Comparison of ENCODE assay signal across 8 cellular contexts in the genomic region with DNA sequence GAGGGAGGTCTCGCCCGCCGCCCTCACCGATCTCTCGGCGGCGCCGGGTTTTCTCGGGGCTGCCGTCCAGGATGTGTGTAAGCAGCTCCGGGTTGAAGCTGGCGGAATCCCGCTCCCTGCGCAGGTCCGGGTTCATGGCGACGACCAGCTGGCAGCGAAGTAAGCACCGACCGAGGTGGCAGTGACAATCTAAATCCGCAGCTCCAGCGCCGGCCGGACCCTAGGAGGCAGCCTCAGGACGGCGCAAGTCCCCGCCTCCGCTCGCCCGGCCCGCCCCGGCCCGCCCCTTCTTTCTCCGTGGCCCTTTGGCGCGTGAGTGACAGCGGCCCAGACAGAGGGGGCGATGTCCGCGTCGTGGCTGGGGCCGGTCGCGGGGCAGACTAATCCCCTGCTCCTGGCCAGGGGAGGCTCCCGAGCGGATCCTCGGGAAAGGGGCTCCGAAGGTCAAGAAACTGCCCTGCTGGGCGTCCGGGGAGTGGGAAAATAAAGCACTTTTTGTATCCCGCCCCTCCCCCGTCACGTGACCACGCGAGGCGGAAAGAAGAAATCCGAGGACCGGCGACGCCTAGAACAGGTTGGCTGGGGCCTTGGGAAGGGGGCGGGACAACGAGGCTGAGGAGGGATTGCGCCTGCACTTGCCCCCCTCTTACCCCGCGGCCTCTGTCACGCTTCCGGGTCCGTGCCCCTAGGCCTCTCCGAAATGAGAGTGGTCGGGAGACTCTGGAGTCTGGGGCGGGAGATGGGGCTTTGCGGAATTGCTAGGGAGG. TPM values are rescaled to one million over a fixed set of nuclear protein-coding genes. Genes with fewer than 3 reads are reported as not detected.
DNase-seq lines count a peak whose midpoint lies in the region; ATAC-seq and TF ChIP-seq lines count a peak whose summit lies in the region.

Gene ACOX1, minus strand, starts transcription at position 229 of the 767 bp plus-strand sequence. Its CDS starts 93 bp downstream, at position 136.
A gene with protein sequence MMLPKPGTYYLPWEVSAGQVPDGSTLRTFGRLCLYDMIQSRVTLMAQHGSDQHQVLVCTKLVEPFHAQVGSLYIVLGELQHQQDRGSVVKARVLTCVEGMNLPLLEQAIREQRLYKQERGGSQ (plus strand): TSS at position 303 of the 767 bp plus-strand sequence. CDS start 6,953 bp downstream, outside the sequence.

- peaks cover 14% of the 10 kb centered on the region for H3K36me3 Mint-ChIP-seq in WTC11

- DNase-seq in AG08395 (ENCODE audit: low spot score): peak; percentile 94
- DNase-seq in NCI-H226: peak; percentile 94
- DNase-seq in WTC11 (ENCODE audit: low spot score): peak; percentile 96
- peak; percentile 97 to 98 for DNase-seq in cardiac fibroblast (ENCODE audit: low read depth in 2 of 2)
- DNase-seq in iPS-NIHi7 (ENCODE audit: extremely low spot score): peak; percentile 92
- DNase-seq in smooth muscle cell of the brain vasculature (ENCODE audit: low read depth, low spot score): peak; percentile 94

- no peaks in the 10 kb centered on the region for H3K27me3 Mint-ChIP-seq in WTC11 (ENCODE audit: low read depth)

- peaks cover 63% of the 10 kb centered on the region for H3K4me1 Mint-ChIP-seq in WTC11

- ATAC-seq in GM18907 (IDR thresholded peaks at IDR 0.05; ENCODE audit: unreplicated experiment) (peak; percentile 89), HG03159 (IDR thresholded peaks at IDR 0.05; ENCODE audit: unreplicated experiment) (peak; percentile 86), WTC11 (peak; percentile 91)

- CTCF ChIA-PET in WTC11 (lab: Charles Lee): interaction anchor here (0.6 to 1.7 kb wide), 14 partner anchors 21 to 301 kb away, joined by 3 to 10 read pairs (median 4); partner anchors contain the start of genes CDK3, FBF1 and WBP2

- peak within 1 kb of the TSS; percentile 97 for H3K4me3 Mint-ChIP-seq in WTC11

- H3K9me3 Mint-ChIP-seq in WTC11: no peaks in the 10 kb centered on the region

- H3K27ac Mint-ChIP-seq in WTC11: peak within 1 kb of the TSS; percentile 100

- no peak for TF ChIP-seq CTCF in WTC11 (IDR thresholded peaks at IDR 0.05)
- TF ChIP-seq CTCF in cardiac fibroblast (IDR thresholded peaks at IDR 0.05; ENCODE audit: low read depth, low read length): peak; percentile 2

- POLR2A ChIA-PET in WTC11 (lab: Charles Lee): interaction anchor here (0.6 to 1.0 kb wide), 5 partner anchors 21 to 102 kb away, joined by 3 to 6 read pairs (median 3); partner anchors contain the start of genes GALR2 and TRIM65

- H3K4me3 ChIP-seq in cardiac fibroblast (replicated peaks in 1 of 2; ENCODE audit: low read depth in 2 of 2, low read length in 2 of 2): peak within 1 kb of the TSS; percentile 82 to 89

TF ChIP-seq in WTC11, 78 proteins besides CTCF, POLR2A, EP300 and RAD21 (continues in another document):
- no peak for TF ChIP-seq NR1H2 (CRISPR knock-in tag; IDR thresholded peaks at IDR 0.05)
- TF ChIP-seq FOXK1 (CRISPR knock-in tag; IDR thresholded peaks at IDR 0.05): peak; percentile 58; the same call in 1 of the 2 replicates
- no peak for TF ChIP-seq ZNF396 (CRISPR knock-in tag; IDR thresholded peaks at IDR 0.05; ENCODE audit: borderline replicate concordance)
- TF ChIP-seq, protein P1, sequence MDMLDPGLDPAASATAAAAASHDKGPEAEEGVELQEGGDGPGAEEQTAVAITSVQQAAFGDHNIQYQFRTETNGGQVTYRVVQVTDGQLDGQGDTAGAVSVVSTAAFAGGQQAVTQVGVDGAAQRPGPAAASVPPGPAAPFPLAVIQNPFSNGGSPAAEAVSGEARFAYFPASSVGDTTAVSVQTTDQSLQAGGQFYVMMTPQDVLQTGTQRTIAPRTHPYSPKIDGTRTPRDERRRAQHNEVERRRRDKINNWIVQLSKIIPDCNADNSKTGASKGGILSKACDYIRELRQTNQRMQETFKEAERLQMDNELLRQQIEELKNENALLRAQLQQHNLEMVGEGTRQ (CRISPR knock-in tag; IDR thresholded peaks at IDR 0.05): peak; percentile 98
- TF ChIP-seq JAZF1 (CRISPR knock-in tag; IDR thresholded peaks at IDR 0.05): no peak
- no peak for TF ChIP-seq EMX1 (CRISPR knock-in tag; IDR thresholded peaks at IDR 0.05)
- no peak for TF ChIP-seq ZBTB43 (CRISPR knock-in tag; IDR thresholded peaks at IDR 0.05)
- TF ChIP-seq SMAD4 (CRISPR knock-in tag; IDR thresholded peaks at IDR 0.05): no peak
- TF ChIP-seq ATF6 (CRISPR knock-in tag; IDR thresholded peaks at IDR 0.05): no peak
- TF ChIP-seq ZNF671 (CRISPR knock-in tag; IDR thresholded peaks at IDR 0.05): no peak
- no peak for TF ChIP-seq ZNF532 (CRISPR knock-in tag; IDR thresholded peaks at IDR 0.05; ENCODE audit: borderline replicate concordance)
- TF ChIP-seq, protein P2, sequence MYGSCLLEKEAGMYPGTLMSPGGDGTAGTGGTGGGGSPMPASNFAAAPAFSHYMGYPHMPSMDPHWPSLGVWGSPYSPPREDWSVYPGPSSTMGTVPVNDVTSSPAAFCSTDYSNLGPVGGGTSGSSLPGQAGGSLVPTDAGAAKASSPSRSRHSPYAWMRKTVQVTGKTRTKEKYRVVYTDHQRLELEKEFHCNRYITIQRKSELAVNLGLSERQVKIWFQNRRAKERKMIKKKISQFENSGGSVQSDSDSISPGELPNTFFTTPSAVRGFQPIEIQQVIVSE (CRISPR knock-in tag; IDR thresholded peaks at IDR 0.05; ENCODE audit: borderline replicate concordance): no peak
- TF ChIP-seq ETV6 (CRISPR knock-in tag; IDR thresholded peaks at IDR 0.05): 0 out of 2 replicates have a peak, but pooled peaks have one; percentile 35
- TF ChIP-seq ZNF423 (CRISPR knock-in tag; IDR thresholded peaks at IDR 0.05): no peak
- no peak for TF ChIP-seq ERG (CRISPR knock-in tag; IDR thresholded peaks at IDR 0.05)
- 0 out of 2 replicates have a peak, but pooled peaks have one; percentile 10 for TF ChIP-seq CREM (CRISPR knock-in tag; IDR thresholded peaks at IDR 0.05)

RNA-seq across cellular contexts. Expression of gene ACOX1, which starts in this region (rescaled TPM):
- 32.4 to 40.9 TPM (median 32.5 TPM) in 3 replicates for total RNA-seq in WTC11 (2021)

RNA-seq across cellular contexts. Expression of the second gene that starts in this region (rescaled TPM):
- total RNA-seq in WTC11 (2021): 15.6 to 18.4 TPM (median 17.2 TPM) in 3 replicates

Comparison
In these comparisons a context has a peak if more than half of its experiments do, and no peak if none do; other contexts are left out.
1. Peak in every context shown above with its lines: DNase-seq, ATAC-seq and H3K4me3 ChIP-seq.